In the genomic region with DNA sequence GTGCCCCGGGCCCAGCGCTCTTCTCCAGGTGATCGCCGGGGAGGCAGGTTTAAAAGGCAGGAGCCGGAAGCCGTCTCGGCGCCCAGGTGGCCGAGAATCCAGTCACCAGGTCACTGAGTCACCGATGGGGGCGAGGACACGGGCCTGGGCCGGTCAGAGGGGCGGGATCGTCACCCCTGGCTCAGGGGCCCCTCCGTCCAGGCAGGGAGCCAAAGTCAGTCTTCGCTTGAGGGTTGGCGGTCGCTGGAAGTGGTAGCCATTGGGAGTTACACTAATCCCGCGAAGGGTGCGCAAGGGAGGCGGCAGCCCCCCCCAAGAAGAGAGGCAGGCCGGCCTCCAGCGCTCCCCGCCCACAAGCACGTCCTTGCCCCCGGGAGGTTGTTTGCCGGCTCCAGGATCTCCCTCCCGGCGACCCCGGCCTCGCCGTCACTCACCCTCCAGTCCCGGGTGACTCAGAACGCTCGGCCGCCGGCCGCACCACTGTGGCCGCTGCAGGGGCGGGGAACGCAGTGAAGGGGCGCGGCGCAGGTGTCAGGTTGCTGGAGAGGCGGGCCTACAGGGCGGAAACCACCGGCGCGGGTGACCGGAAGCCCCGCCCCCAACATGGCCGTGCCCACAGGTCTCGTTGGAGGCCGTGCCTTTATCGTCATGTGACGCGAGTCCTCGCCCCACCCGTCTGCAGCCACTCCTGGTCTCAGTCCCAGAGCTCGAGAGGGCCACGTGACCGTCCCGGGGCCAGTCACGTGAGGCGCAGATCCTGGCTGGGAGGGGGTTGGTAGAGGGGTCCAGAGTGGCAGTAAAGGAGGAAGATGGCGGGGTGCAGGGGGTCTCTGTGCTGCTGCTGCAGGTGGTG, we compare ENCODE assay signal across 8 cellular contexts. TPM values are rescaled to one million over a fixed set of nuclear protein-coding genes. Genes with fewer than 3 reads are reported as not detected.
A peak's percentile ranks its signal among the peaks of the same experiment; 100 is the strongest.
DNase-seq lines count a peak whose midpoint lies in the region; ATAC-seq and TF ChIP-seq lines count a peak whose summit lies in the region.

A gene with protein sequence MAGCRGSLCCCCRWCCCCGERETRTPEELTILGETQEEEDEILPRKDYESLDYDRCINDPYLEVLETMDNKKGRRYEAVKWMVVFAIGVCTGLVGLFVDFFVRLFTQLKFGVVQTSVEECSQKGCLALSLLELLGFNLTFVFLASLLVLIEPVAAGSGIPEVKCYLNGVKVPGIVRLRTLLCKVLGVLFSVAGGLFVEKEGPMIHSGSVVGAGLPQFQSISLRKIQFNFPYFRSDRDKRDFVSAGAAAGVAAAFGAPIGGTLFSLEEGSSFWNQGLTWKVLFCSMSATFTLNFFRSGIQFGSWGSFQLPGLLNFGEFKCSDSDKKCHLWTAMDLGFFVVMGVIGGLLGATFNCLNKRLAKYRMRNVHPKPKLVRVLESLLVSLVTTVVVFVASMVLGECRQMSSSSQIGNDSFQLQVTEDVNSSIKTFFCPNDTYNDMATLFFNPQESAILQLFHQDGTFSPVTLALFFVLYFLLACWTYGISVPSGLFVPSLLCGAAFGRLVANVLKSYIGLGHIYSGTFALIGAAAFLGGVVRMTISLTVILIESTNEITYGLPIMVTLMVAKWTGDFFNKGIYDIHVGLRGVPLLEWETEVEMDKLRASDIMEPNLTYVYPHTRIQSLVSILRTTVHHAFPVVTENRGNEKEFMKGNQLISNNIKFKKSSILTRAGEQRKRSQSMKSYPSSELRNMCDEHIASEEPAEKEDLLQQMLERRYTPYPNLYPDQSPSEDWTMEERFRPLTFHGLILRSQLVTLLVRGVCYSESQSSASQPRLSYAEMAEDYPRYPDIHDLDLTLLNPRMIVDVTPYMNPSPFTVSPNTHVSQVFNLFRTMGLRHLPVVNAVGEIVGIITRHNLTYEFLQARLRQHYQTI (plus strand): TSS at position 738 of the 853 bp plus-strand sequence. CDS start 72 bp downstream, at position 810.
A gene (minus strand): TSS at position 511 of the 853 bp plus-strand sequence. CDS start 2,848 bp downstream, outside the sequence.

- H2AFZ ChIP-seq in SK-N-SH (ENCODE audit: low read depth) = peak within 1 kb of the TSS; percentile 76

- ATAC-seq in HG02571 (IDR thresholded peaks at IDR 0.05; ENCODE audit: unreplicated experiment) = peak; percentile 88
- ATAC-seq in omental fat pad (ENCODE audit: low FRiP score) = peak; percentile 90

- no peaks in the 10 kb centered on the region for H3F3A ChIP-seq in SK-N-SH (replicated peaks; ENCODE audit: insufficient read depth)

- peak within 1 kb of the TSS; percentile 89 for H3K9ac ChIP-seq in SK-N-SH

- H3K36me3 ChIP-seq in SK-N-SH (replicated peaks in 1 of 2; ENCODE audit: control insufficient read depth in 1 of 2, insufficient read depth in 2 of 2, low read length in 1 of 2) (peaks cover 34% of the 10 kb centered on the region in 2 experiments), testis (ENCODE audit: low read depth, missing control alignments) (no peaks in the 10 kb centered on the region)

- H3K27ac Mint-ChIP-seq in activated naive CD4-positive, alpha-beta T cell treated with anti-CD3 and anti-CD28 coated beads, Interleukin-2, amount 50 U/mL, for 24 hours = peak within 1 kb of the TSS; percentile 95

- H3K4me1 ChIP-seq in SK-N-SH (ENCODE audit: control insufficient read depth in 1 of 2, insufficient read depth in 2 of 2, low read depth in 1 of 2, low read length in 1 of 2) = peaks cover 34 to 35% of the 10 kb centered on the region in 2 experiments; a peak in 3 of 4 replicates
- H3K4me1 ChIP-seq in testis = peaks cover 24% of the 10 kb centered on the region

- H3K79me2 ChIP-seq in SK-N-SH (ENCODE audit: insufficient read depth) = peaks cover 42% of the 10 kb centered on the region

- no peak for TF ChIP-seq CTCF in SK-N-SH (IDR thresholded peaks at IDR 0.05)
- no peak for TF ChIP-seq CTCF in omental fat pad (IDR thresholded peaks at IDR 0.05)
- peak in 1 of 3 experiments; percentile 9 for TF ChIP-seq CTCF in testis (IDR thresholded peaks at IDR 0.05)

- peak within 1 kb of the TSS; percentile 100 for H3K4me2 ChIP-seq in SK-N-SH

- peaks cover 4% of the 10 kb centered on the region; the same call in 1 of the 2 replicates for H4K20me1 ChIP-seq in SK-N-SH (ENCODE audit: insufficient read depth)

- H3K27me3 Mint-ChIP-seq in activated naive CD4-positive, alpha-beta T cell treated with anti-CD3 and anti-CD28 coated beads, Interleukin-2, amount 50 U/mL, for 24 hours = no peaks in the 10 kb centered on the region

- TF ChIP-seq RAD21 in SK-N-SH (IDR thresholded peaks at IDR 0.05; ENCODE audit: low read length) = no peak

- H3K9me2 ChIP-seq in SK-N-SH = no peaks in the 10 kb centered on the region

- DNase-seq in GM04504 (ENCODE audit: low read depth) = peak; percentile 98
- DNase-seq in NCI-H1048 (lab: John Stamatoyannopoulos, UW) = peak; percentile 97
- peak; percentile 99 for DNase-seq in SK-N-SH
- DNase-seq in glomerular endothelial cell (ENCODE audit: extremely low read depth, low read depth, low spot score) = peak; percentile 83
- peak; percentile 94 for DNase-seq in omental fat pad (ENCODE audit: low spot score)
- DNase-seq in testis = peak; percentile 100

- intact Hi-C loops in testis (cut with DNase I; ENCODE audit: low total_unique reads) = loop anchor here (10.0 kb wide), 1 partner anchor 71 kb away; a partner anchor contains a TSS

- H3K4me3 Mint-ChIP-seq in activated naive CD4-positive, alpha-beta T cell treated with anti-CD3 and anti-CD28 coated beads, Interleukin-2, amount 50 U/mL, for 24 hours = peak within 1 kb of the TSS; percentile 97

- H3K27ac ChIP-seq in SK-N-SH (ENCODE audit: low read depth in 2 of 2, low read length in 1 of 2) = peak within 1 kb of the TSS; percentile 79 to 91
- peak within 1 kb of the TSS; percentile 95 to 98 for H3K27ac ChIP-seq in testis

- H3K9me3 ChIP-seq in SK-N-SH (no peaks in the 10 kb centered on the region), testis (no peaks in the 10 kb centered on the region)

- no peak for TF ChIP-seq EP300 in SK-N-SH (IDR thresholded peaks at IDR 0.05; ENCODE audit: borderline replicate concordance in 1 of 2, low read depth in 1 of 2, low read length in 1 of 2)

- CTCF ChIA-PET in SK-N-SH (lab: Yijun Ruan, JAX) = interaction anchor here (1.4 to 2.2 kb wide), 5 partner anchors 20 to 155 kb away, joined by 3 to 12 read pairs (median 7); no protein-coding TSS in a partner anchor

- H3K27me3 ChIP-seq in SK-N-SH (ENCODE audit: insufficient read depth) = no peaks in the 10 kb centered on the region
- no peaks in the 10 kb centered on the region for H3K27me3 ChIP-seq in testis

- H3K36me3 Mint-ChIP-seq in activated naive CD4-positive, alpha-beta T cell treated with anti-CD3 and anti-CD28 coated beads, Interleukin-2, amount 50 U/mL, for 24 hours = peaks cover 4% of the 10 kb centered on the region

- 0% methylated on average over 10 of the region's 68 CpGs for WGBS in SK-N-SH (ENCODE audit: low lambda C conversion rate)
- WGBS in testis, 2 donors = 1% methylated on average over 39 to 57 of the region's 68 CpGs

- no peaks in the 10 kb centered on the region for H3K9me3 Mint-ChIP-seq in activated naive CD4-positive, alpha-beta T cell treated with anti-CD3 and anti-CD28 coated beads, Interleukin-2, amount 50 U/mL, for 24 hours

- TF ChIP-seq POLR2A in testis (IDR thresholded peaks at IDR 0.05) = peak; percentile 87

- H3K4me1 Mint-ChIP-seq in activated naive CD4-positive, alpha-beta T cell treated with anti-CD3 and anti-CD28 coated beads, Interleukin-2, amount 50 U/mL, for 24 hours = peaks cover 68% of the 10 kb centered on the region

- H3K4me3 ChIP-seq in SK-N-SH (ENCODE audit: low read depth in 2 of 2, low read length in 1 of 2) = peak within 1 kb of the TSS; percentile 87 to 96
- H3K4me3 ChIP-seq in testis = peak within 1 kb of the TSS; percentile 67 to 69

- POLR2A ChIA-PET in SK-N-SH (lab: Yijun Ruan, JAX) = interaction anchor here (0.5 to 1.8 kb wide), 6 partner anchors 12 to 121 kb away, joined by 3 to 15 read pairs (median 3); no protein-coding TSS in a partner anchor

TF ChIP-seq in SK-N-SH, 30 proteins besides CTCF, POLR2A, EP300 and RAD21 (continues in another document):
- TF ChIP-seq, protein P1, sequence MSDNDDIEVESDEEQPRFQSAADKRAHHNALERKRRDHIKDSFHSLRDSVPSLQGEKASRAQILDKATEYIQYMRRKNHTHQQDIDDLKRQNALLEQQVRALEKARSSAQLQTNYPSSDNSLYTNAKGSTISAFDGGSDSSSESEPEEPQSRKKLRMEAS (IDR thresholded peaks at IDR 0.05; ENCODE audit: low read depth) = no peak; the same call in none of the 2 replicates
- TF ChIP-seq, protein P2, sequence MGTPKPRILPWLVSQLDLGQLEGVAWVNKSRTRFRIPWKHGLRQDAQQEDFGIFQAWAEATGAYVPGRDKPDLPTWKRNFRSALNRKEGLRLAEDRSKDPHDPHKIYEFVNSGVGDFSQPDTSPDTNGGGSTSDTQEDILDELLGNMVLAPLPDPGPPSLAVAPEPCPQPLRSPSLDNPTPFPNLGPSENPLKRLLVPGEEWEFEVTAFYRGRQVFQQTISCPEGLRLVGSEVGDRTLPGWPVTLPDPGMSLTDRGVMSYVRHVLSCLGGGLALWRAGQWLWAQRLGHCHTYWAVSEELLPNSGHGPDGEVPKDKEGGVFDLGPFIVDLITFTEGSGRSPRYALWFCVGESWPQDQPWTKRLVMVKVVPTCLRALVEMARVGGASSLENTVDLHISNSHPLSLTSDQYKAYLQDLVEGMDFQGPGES (IDR thresholded peaks at IDR 0.05; ENCODE audit: low read depth, low read length) = peak; percentile 22; the same call in 1 of the 2 replicates

RNA-seq across cellular contexts. Expression of the first gene that starts in this region (rescaled TPM):
- polyA plus RNA-seq in SK-N-SH (2012; rRNA removed) (7.4 and 8.3 TPM in 2 replicates), testis (ENCODE audit: insufficient read depth, low read depth, low replicate concordance) (47.9 TPM)
- polyA plus RNA-seq in SK-N-SH (2012; cell fraction: cytosol; rRNA removed) = 4.3 and 4.7 TPM in 2 replicates
- 31.6 and 35.7 TPM in 2 replicates for polyA plus RNA-seq in SK-N-SH (2012; cell fraction: nucleus; rRNA removed)
- total RNA-seq in glomerular endothelial cell (11.3 and 14.1 TPM in 2 replicates), omental fat pad (10 to 100 TPM; 14.4 to 20.4 (median 18.0) TPM), testis (10 to 100 TPM; 57.1 to 91.7 TPM)

RNA-seq across cellular contexts. Expression of the second gene that starts in this region (rescaled TPM):
- polyA plus RNA-seq in SK-N-SH (2012; rRNA removed) (5.3 and 7.6 TPM in 2 replicates), testis (ENCODE audit: insufficient read depth, low read depth, low replicate concordance) (30.4 TPM)
- 2.8 and 3.5 TPM in 2 replicates for polyA plus RNA-seq in SK-N-SH (2012; cell fraction: cytosol; rRNA removed)
- 18.8 and 23.8 TPM in 2 replicates for polyA plus RNA-seq in SK-N-SH (2012; cell fraction: nucleus; rRNA removed)
- total RNA-seq in glomerular endothelial cell (14.4 and 27.4 TPM in 2 replicates), omental fat pad (10 to 100 TPM; 28.9 to 44.8 (median 36.0) TPM), testis (10 to 100 TPM; 68.3 to 78.3 TPM)

Comparison
In these comparisons a context has a peak if more than half of its experiments do, and no peak if none do; other contexts are left out.
1. Peak in every context shown above with its lines: DNase-seq, ATAC-seq, H3K4me3 ChIP-seq and H3K27ac ChIP-seq.